In the genomic region with DNA sequence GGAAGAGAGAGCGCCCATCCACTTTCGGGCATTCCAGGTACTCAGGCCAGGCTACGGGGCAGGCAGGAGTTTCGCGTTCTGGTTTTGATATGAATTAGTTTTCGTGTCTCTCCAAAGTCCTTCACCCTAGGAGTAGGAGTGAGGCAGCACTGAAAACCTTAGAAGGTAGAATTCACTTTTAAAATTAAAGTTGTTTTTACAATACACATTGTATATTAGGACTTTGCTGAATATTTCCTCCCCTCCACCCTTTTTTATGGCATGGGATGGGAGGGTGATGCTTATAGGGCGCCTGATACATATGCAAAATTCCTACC, we compare ENCODE assay signal across 1 cellular context.
TF ChIP-seq lines count a peak whose summit lies in the region.

No MANE protein-coding gene starts in this region.

TF ChIP-seq in H1, 55 proteins besides CTCF, POLR2A, EP300 and RAD21:
- TF ChIP-seq BACH1 (IDR thresholded peaks at IDR 0.05; ENCODE audit: low read length) (no peak), TEAD4 (IDR thresholded peaks at IDR 0.05; ENCODE audit: low read depth, low read length) (peak; percentile 60), EGR1 (IDR thresholded peaks at IDR 0.05; ENCODE audit: borderline replicate concordance, low read depth, low read length) (no peak), POLR2AphosphoS5 (IDR thresholded peaks at IDR 0.05; ENCODE audit: low read depth, low read length) (no peak), ATF3 (IDR thresholded peaks at IDR 0.05; ENCODE audit: insufficient read depth, low read depth, low read length) (no peak), SP1 (IDR thresholded peaks at IDR 0.05; ENCODE audit: low read depth, low read length) (no peak), HDAC2 (IDR thresholded peaks at IDR 0.05; ENCODE audit: borderline replicate concordance in 1 of 2, low read depth in 2 of 2, low read length in 2 of 2) (no peak), ZNF274 (IDR thresholded peaks at IDR 0.05; ENCODE audit: borderline replicate concordance, extremely low read depth, low read length) (no peak), RFX5 (IDR thresholded peaks at IDR 0.05; ENCODE audit: borderline replicate concordance, low read depth, low read length) (no peak), PHF8 (conservative IDR thresholded peaks at IDR 0.05; ENCODE audit: low read depth, low read length) (no peak), KDM4A (IDR thresholded peaks at IDR 0.05; ENCODE audit: low read depth, low read length, severe bottlenecking) (peak; percentile 51), GABPA (IDR thresholded peaks at IDR 0.05; ENCODE audit: borderline replicate concordance, insufficient read depth, low read length) (no peak), SP4 (IDR thresholded peaks at IDR 0.05; ENCODE audit: low read length) (no peak), SRF (IDR thresholded peaks at IDR 0.05; ENCODE audit: low read depth, low read length) (no peak)
- TF ChIP-seq, protein P1, sequence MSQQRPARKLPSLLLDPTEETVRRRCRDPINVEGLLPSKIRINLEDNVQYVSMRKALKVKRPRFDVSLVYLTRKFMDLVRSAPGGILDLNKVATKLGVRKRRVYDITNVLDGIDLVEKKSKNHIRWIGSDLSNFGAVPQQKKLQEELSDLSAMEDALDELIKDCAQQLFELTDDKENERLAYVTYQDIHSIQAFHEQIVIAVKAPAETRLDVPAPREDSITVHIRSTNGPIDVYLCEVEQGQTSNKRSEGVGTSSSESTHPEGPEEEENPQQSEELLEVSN (IDR thresholded peaks at IDR 0.05) = no peak
